ENCODE assay signal across 10 cellular contexts in genomic region chr1:16728243-16728949, GRCh38. TPM values are rescaled to one million over a fixed set of nuclear protein-coding genes. Genes with fewer than 3 reads are reported as not detected.
DNase-seq lines count a peak whose midpoint lies in the region; ATAC-seq, FAIRE-seq and TF ChIP-seq lines count a peak whose summit lies in the region.
"Not testable (repeated sequence)": the region's sequence is repeated elsewhere in the genome, so short reads cannot be mapped to it uniquely, and the experiment has no call there.
"Had no signal": no experiment of that assay in that cellular context is flagged by ENCODE, and none has a peak within 500 bp of the region (broad histone marks: within the 10 kb centered on the region; RNA-seq: fewer than 3 reads in every experiment).

No MANE protein-coding gene starts in this region.

- H3K4me1 Mint-ChIP-seq in activated T-helper 17 cell treated with anti-CD3 and anti-CD28 coated beads, Interleukin-2, amount 50 U/mL, for 72 hours: not testable (repeated sequence)

- H3K27ac Mint-ChIP-seq in activated T-helper 17 cell treated with anti-CD3 and anti-CD28 coated beads, Interleukin-2, amount 50 U/mL, for 72 hours: not testable (repeated sequence)

- H3K4me3 Mint-ChIP-seq in activated T-helper 17 cell treated with anti-CD3 and anti-CD28 coated beads, Interleukin-2, amount 50 U/mL, for 72 hours: not testable (repeated sequence)

- not testable (repeated sequence) for TF ChIP-seq POLR2A in Peyer's patch (IDR thresholded peaks at IDR 0.05)

- ATAC-seq in HG02642 (IDR thresholded peaks at IDR 0.05; ENCODE audit: poor library complexity, unreplicated experiment): peak; percentile 61
- ATAC-seq in HG03378 (IDR thresholded peaks at IDR 0.05; ENCODE audit: unreplicated experiment): peak; percentile 59
- peak; percentile 58 for ATAC-seq in activated T-helper 17 cell treated with anti-CD3 and anti-CD28 coated beads, Interleukin-2, amount 50 U/mL, for 72 hours (replicated peaks)

- not testable (repeated sequence) for H3K36me3 Mint-ChIP-seq in activated T-helper 17 cell treated with anti-CD3 and anti-CD28 coated beads, Interleukin-2, amount 50 U/mL, for 72 hours (ENCODE audit: low read depth)

- intact Hi-C loops in kidney (cut with DNase I): not testable (repeated sequence)

- H3K36me3 ChIP-seq in Peyer's patch; kidney (ENCODE audit: control insufficient read depth in 1 of 2, insufficient read depth in 2 of 2, low read length in 2 of 2): not testable (repeated sequence)

- not testable (repeated sequence) for H3K4me3 ChIP-seq in Peyer's patch; kidney (ENCODE audit: low read length in 2 of 2)

- H3K9me3 ChIP-seq in Peyer's patch; kidney (ENCODE audit: control insufficient read depth in 1 of 2, low read length in 2 of 2): not testable (repeated sequence)

- FAIRE-seq in kidney (lab: Jason Lieb, UNC): not testable (repeated sequence)

- not testable (repeated sequence) for H3K4me1 ChIP-seq in Peyer's patch; kidney (ENCODE audit: control insufficient read depth in 1 of 2, insufficient read depth in 1 of 2, low read depth in 1 of 2, low read length in 2 of 2)

- TF ChIP-seq CTCF in GM20000 (IDR thresholded peaks at IDR 0.05; ENCODE audit: extremely low read depth, missing control alignments); Peyer's patch (IDR thresholded peaks at IDR 0.05); kidney (IDR thresholded peaks at IDR 0.05; ENCODE audit: borderline replicate concordance, extremely low read depth, insufficient read depth): not testable (repeated sequence)

- H3K9me3 Mint-ChIP-seq in activated T-helper 17 cell treated with anti-CD3 and anti-CD28 coated beads, Interleukin-2, amount 50 U/mL, for 72 hours: not testable (repeated sequence)

- not testable (repeated sequence) for H3K27me3 Mint-ChIP-seq in activated T-helper 17 cell treated with anti-CD3 and anti-CD28 coated beads, Interleukin-2, amount 50 U/mL, for 72 hours

- H3K9ac ChIP-seq in kidney (ENCODE audit: low read length in 2 of 2): not testable (repeated sequence)

- H3K27me3 ChIP-seq in Peyer's patch: not testable (repeated sequence)

- DNase-seq in Daoy (ENCODE audit: low read depth) (peak; percentile 4), GM20000 (ENCODE audit: low spot score) (peak; percentile 58), Peyer's patch (peak; percentile 14 to 45 (median 36)), kidney (peak; percentile 56)
- DNase-seq in stimulated activated naive CD4-positive, alpha-beta T cell treated with Interleukin-2 at 50 U/mL for 16 hours (lab: John Stamatoyannopoulos, UW): peak; percentile 12

- not testable (repeated sequence) for H3K27ac ChIP-seq in Peyer's patch; kidney (ENCODE audit: low read depth in 2 of 2, low read length in 2 of 2)

RNA-seq across cellular contexts. Expression of gene RNU1-4, which starts 11.9 kb away (rescaled TPM):
- total RNA-seq in Daoy (2014; rRNA removed; shearing (Covaris generic)): 306 and 832 TPM in 2 replicates
- total RNA-seq in Peyer's patch: under 1 TPM; under 0.01 TPM
- 1,000 to 10,000 TPM; 1,202 to 2,371 TPM for total RNA-seq in activated T-helper 17 cell treated with anti-CD3 and anti-CD28 coated beads, Interleukin-2, amount 50 U/mL, for 72 hours
- total RNA-seq in kidney: 8,605 TPM
- polyA plus RNA-seq in kidney (ENCODE audit: insufficient read depth, low read depth, low replicate concordance): 26.8 TPM
- total RNA-seq: GM23248 had no signal
- polyA plus RNA-seq: adipose tissue, GM23248 had no signal

Comparison
In these comparisons a context has a peak if more than half of its experiments do, and no peak if none do; other contexts are left out.
1. DNase-seq: peak in every context shown above with its lines; median percentile 58 in GM20000; 56 in kidney; 36 in Peyer's patch; 12 in stimulated activated naive CD4-positive, alpha-beta T cell treated with Interleukin-2 at 50 U/mL for 16 hours; 4 in Daoy.
2. RNA of gene RNU1-4, which starts 11.9 kb away (total RNA-seq): 8,605 TPM in kidney (single experiment), 1,202 to 2,371 TPM in activated T-helper 17 cell treated with anti-CD3 and anti-CD28 coated beads, Interleukin-2, amount 50 U/mL, for 72 hours and 306 to 832 TPM in Daoy; under 0.01 TPM in Peyer's patch; every median in the first group is over 100 times any median in the second.
3. Peak in every context shown above with its lines, with median percentiles within 50 percentile points of each other: ATAC-seq.